ENCODE assay signal across 17 cellular contexts in genomic region chr10:130439796-130440195, GRCh38.
DNase-seq lines count a peak whose midpoint lies in the region; ATAC-seq, FAIRE-seq and TF ChIP-seq lines count a peak whose summit lies in the region.
"Had no signal": no experiment of that assay in that cellular context is flagged by ENCODE, and none has a peak within 500 bp of the region (broad histone marks: within the 10 kb centered on the region; RNA-seq: fewer than 3 reads in every experiment).

No MANE protein-coding gene starts in this region.

- no peak overlapping the region for H2AK5ac ChIP-seq in neuronal stem cell (ENCODE audit: low read depth, low read length)

- H3K23ac ChIP-seq in neuronal stem cell (ENCODE audit: low read depth, low read length, poor library complexity): peak overlapping the region; percentile 66

- H3K4ac ChIP-seq in neuronal stem cell (ENCODE audit: low read length): no peak overlapping the region

- no peak overlapping the region for H3K4me2 ChIP-seq in neuronal stem cell (ENCODE audit: insufficient read depth, low read length, poor library complexity, severe bottlenecking)
- no peak overlapping the region for H3K4me2 ChIP-seq in hepatocyte

- no peak overlapping the region for H4K8ac ChIP-seq in neuronal stem cell (ENCODE audit: low read depth, low read length)

- no peaks in the 10 kb centered on the region for H4K20me1 ChIP-seq in hepatocyte (ENCODE audit: insufficient read depth, poor library complexity, severe bottlenecking)
- H4K20me1 ChIP-seq: BLaER1 treated with 17β-estradiol and CSF1 and Interleukin-3, amounts not matched to agents 10 nM and 100 nM had no signal

- DNase-seq in cardiac septum (ENCODE audit: low spot score) (peak; percentile 38), Right ventricle myocardium inferior (ENCODE audit: missing footprints) (no peak), bronchial epithelial cell (ENCODE audit: low read depth) (no peak), neuronal stem cell (ENCODE audit: low spot score) (no peak), vagina (ENCODE audit: extremely low spot score in 2 of 2) (peak; percentile 56 to 85), hepatocyte (ENCODE audit: low spot score) (no peak)
- DNase-seq: Calu3, DMS53, DND-41, EL, GOT3, H7 had no signal

- H2BK120ac ChIP-seq in neuronal stem cell (ENCODE audit: low read depth, low read length): no peak overlapping the region

- peaks cover 0 to 3% of the 10 kb centered on the region in 2 donors for H3K4me1 ChIP-seq in neuronal stem cell (ENCODE audit: control insufficient read depth in 2 of 2, insufficient read depth in 1 of 2, low read depth in 1 of 2, low read length in 2 of 2)
- H3K4me1 ChIP-seq in vagina: no peaks in the 10 kb centered on the region
- no peaks in the 10 kb centered on the region for H3K4me1 ChIP-seq in hepatocyte (ENCODE audit: insufficient read depth)

- H3K27ac ChIP-seq in neuronal stem cell (replicated peaks; ENCODE audit: low read length) (no peak overlapping the region), vagina (no peak overlapping the region), hepatocyte (no peak overlapping the region)
- H3K27ac ChIP-seq: BLaER1 treated with 17β-estradiol and CSF1 and Interleukin-3, amounts not matched to agents 10 nM and 100 nM had no signal

- H2AFZ ChIP-seq in neuronal stem cell (ENCODE audit: low read length) (no peak overlapping the region), hepatocyte (no peak overlapping the region)

- peak; percentile 13 for FAIRE-seq in bronchial epithelial cell (lab: Jason Lieb, UNC)
- FAIRE-seq: GM12878, HepG2 had no signal

- ATAC-seq in Right ventricle myocardium inferior (no peak), HG03442 (IDR thresholded peaks at IDR 0.05; ENCODE audit: unreplicated experiment) (no peak)
- ATAC-seq: CD8-positive, alpha-beta T cell; GM12878; HepG2 had no signal

- no peak overlapping the region for H4K91ac ChIP-seq in neuronal stem cell (ENCODE audit: low read depth, low read length, poor library complexity)

- H3K4me3 ChIP-seq in bronchial epithelial cell (ENCODE audit: low read depth, low read length): no peak overlapping the region
- no peak overlapping the region for H3K4me3 ChIP-seq in neuronal stem cell (ENCODE audit: low read length in 2 of 2)
- no peak overlapping the region for H3K4me3 ChIP-seq in vagina
- H3K4me3 ChIP-seq in hepatocyte: no peak overlapping the region
- H3K4me3 ChIP-seq: BLaER1 treated with 17β-estradiol and CSF1 and Interleukin-3, amounts not matched to agents 10 nM and 100 nM; GM12878 had no signal

- H3K9me3 ChIP-seq in neuronal stem cell (replicated peaks in 1 of 2; ENCODE audit: control insufficient read depth in 2 of 2, insufficient read depth in 1 of 2, low read depth in 1 of 2, low read length in 2 of 2): peaks cover 0 to 3% of the 10 kb centered on the region in 2 donors
- H3K9me3 ChIP-seq in vagina: no peaks in the 10 kb centered on the region
- no peaks in the 10 kb centered on the region for H3K9me3 ChIP-seq in hepatocyte (ENCODE audit: low read depth)

- H2BK5ac ChIP-seq in neuronal stem cell (ENCODE audit: low read length): no peak overlapping the region

- intact Hi-C loops in cardiac septum (cut with DNase I): no loop called here
- intact Hi-C loops in Right ventricle myocardium inferior (cut with DNase I): no loop called here
- intact Hi-C loops in vagina (cut with DNase I): no loop called here

- no peak overlapping the region for H3K14ac ChIP-seq in neuronal stem cell (ENCODE audit: low read length)

- H3K36me3 ChIP-seq in bronchial epithelial cell (ENCODE audit: control insufficient read depth, insufficient read depth, low read length) (no peaks in the 10 kb centered on the region), neuronal stem cell (replicated peaks in 1 of 2; ENCODE audit: control insufficient read depth in 2 of 2, insufficient read depth in 2 of 2, low read length in 2 of 2) (no peaks in the 10 kb centered on the region), vagina (no peaks in the 10 kb centered on the region), hepatocyte (replicated peaks; ENCODE audit: insufficient read depth, low read depth) (no peaks in the 10 kb centered on the region)
- H3K36me3 ChIP-seq: BLaER1 treated with 17β-estradiol and CSF1 and Interleukin-3, amounts not matched to agents 10 nM and 100 nM had no signal

- H3K9ac ChIP-seq in neuronal stem cell (ENCODE audit: low read depth, low read length, poor library complexity): no peak overlapping the region
- H3K9ac ChIP-seq: BLaER1 treated with 17β-estradiol and CSF1 and Interleukin-3, amounts not matched to agents 10 nM and 100 nM had no signal

- no peaks in the 10 kb centered on the region for H3K9me2 ChIP-seq in hepatocyte (replicated peaks; ENCODE audit: insufficient read depth)

- no peaks in the 10 kb centered on the region for H3K79me1 ChIP-seq in neuronal stem cell (ENCODE audit: low read depth, low read length)

- H3K27me3 ChIP-seq in bronchial epithelial cell (ENCODE audit: control insufficient read depth, insufficient read depth, low read length) (no peaks in the 10 kb centered on the region), neuronal stem cell (ENCODE audit: control insufficient read depth in 3 of 3, insufficient read depth in 3 of 3, low read depth in 1 of 3, low read length in 3 of 3) (peaks cover 0 to 3% (median 0%) of the 10 kb centered on the region in 3 experiments), vagina (no peaks in the 10 kb centered on the region), hepatocyte (no peaks in the 10 kb centered on the region)
- H3K27me3 ChIP-seq: BLaER1 treated with 17β-estradiol and CSF1 and Interleukin-3, amounts not matched to agents 10 nM and 100 nM had no signal

- peak overlapping the region; percentile 30 for H3K18ac ChIP-seq in neuronal stem cell (ENCODE audit: low read length)

- TF ChIP-seq CTCF in bronchial epithelial cell (IDR thresholded peaks at IDR 0.05; ENCODE audit: insufficient read depth, low read length, severe bottlenecking): no peak
- TF ChIP-seq CTCF in vagina (IDR thresholded peaks at IDR 0.05): no peak
- no peak for TF ChIP-seq CTCF in hepatocyte (IDR thresholded peaks at IDR 0.05; ENCODE audit: poor library complexity)

- no CpG with 5 or more reads among the region's 8 CpGs for WGBS in neuronal stem cell (ENCODE audit: extremely low coverage in 2 of 2, insufficient read length in 2 of 2, insufficient replicate concordance in 1 of 2), 2 donors
- 92% methylated on average over 8 of the region's 8 CpGs for WGBS in hepatocyte (ENCODE audit: low lambda C conversion rate, missing lambda C conversion rate)

- no peak for TF ChIP-seq POLR2A in vagina (IDR thresholded peaks at IDR 0.05)

- H3K79me2 ChIP-seq in hepatocyte: no peaks in the 10 kb centered on the region

- H2BK12ac ChIP-seq in neuronal stem cell (ENCODE audit: low read length): no peak overlapping the region

- H2BK15ac ChIP-seq in neuronal stem cell (ENCODE audit: low read length): no peak overlapping the region

Comparison
In these comparisons a context has a peak if more than half of its experiments do, and no peak if none do; other contexts are left out.
1. DNase-seq: peak in cardiac septum (single experiment) and vagina (2 of 2); none in Right ventricle myocardium inferior (single experiment), bronchial epithelial cell (single experiment), neuronal stem cell (single experiment) and hepatocyte (single experiment).